In the genomic region with DNA sequence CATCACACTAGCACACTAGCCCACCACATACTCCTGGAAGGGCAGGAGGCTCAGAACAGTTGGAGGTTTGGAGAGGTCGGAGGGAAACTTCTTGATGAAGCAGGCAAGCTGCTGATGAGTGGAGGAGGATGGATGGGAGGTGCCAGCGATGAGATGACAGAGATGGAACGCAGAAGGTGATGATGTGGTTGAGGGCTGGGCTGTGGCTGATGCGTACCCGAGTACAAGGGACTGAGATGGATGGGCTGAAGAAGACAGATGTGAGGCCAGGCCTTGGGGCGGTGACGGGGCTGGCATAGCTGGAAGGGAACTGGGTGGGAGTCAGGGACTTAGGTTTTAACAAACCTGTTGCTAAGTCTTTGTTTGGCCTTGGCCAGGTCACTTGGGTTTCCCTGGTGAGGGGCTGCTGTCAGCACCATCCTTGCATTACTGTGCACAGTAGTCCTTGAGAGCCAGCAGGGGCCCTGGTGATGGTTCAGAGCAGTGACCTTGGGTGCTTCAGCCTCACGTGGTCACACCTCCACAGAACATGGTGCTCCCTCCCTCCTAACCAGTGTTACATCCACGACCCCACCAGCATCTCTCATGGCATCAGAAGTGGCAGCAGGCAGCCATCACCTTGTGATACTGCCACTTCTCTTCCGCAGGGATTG, we compare ENCODE assay signal across 12 cellular contexts.
"Had no signal": no experiment of that assay in that cellular context is flagged by ENCODE, and none has a peak within 500 bp of the region (broad histone marks: within the 10 kb centered on the region; RNA-seq: fewer than 3 reads in every experiment).

No MANE protein-coding gene starts in this region.

- H3K4me1 Mint-ChIP-seq: nephron progenitor cell had no signal

- DNase-seq: effector memory CD4-positive, alpha-beta T cell; gastrocnemius medialis; immature natural killer cell; kidney; left colon; mammary epithelial cell; naive thymus-derived CD4-positive, alpha-beta T cell; nephron progenitor cell; posterior cingulate gyrus; stimulated activated CD4-positive, alpha-beta T cell treated with anti-CD3 and anti-CD28 coated beads, Interleukin-12 subunit alpha, Interleukin-12 subunit beta, amount 100 ng/mL, for 4 hours; stimulated activated naive CD4-positive, alpha-beta T cell treated with Interleukin-2 at 50 U/mL for 16 hours; trophoblast cell had no signal

- H3K27ac Mint-ChIP-seq: nephron progenitor cell had no signal

- H3K9me3 Mint-ChIP-seq: immature natural killer cell; naive thymus-derived CD4-positive, alpha-beta T cell; nephron progenitor cell had no signal

- H3K4me3 Mint-ChIP-seq: naive thymus-derived CD4-positive, alpha-beta T cell; nephron progenitor cell had no signal

- ATAC-seq: gastrocnemius medialis; naive thymus-derived CD4-positive, alpha-beta T cell had no signal

- H3K36me3 Mint-ChIP-seq: immature natural killer cell had no signal

- H3K27me3 Mint-ChIP-seq: naive thymus-derived CD4-positive, alpha-beta T cell had no signal
